1 cellular context compared by ENCODE assay signal in genomic region chr2:20449501-20450200, GRCh38.
TF ChIP-seq lines count a peak whose summit lies in the region.

No MANE protein-coding gene starts in this region.

TF ChIP-seq in HepG2, 621 proteins besides CTCF, POLR2A, EP300 and RAD21 (continued from another document):
- TF ChIP-seq ZNF646 (CRISPR knock-in tag; IDR thresholded peaks at IDR 0.05), result no peak
- TF ChIP-seq ZSCAN9 (CRISPR knock-in tag; IDR thresholded peaks at IDR 0.05; ENCODE audit: borderline replicate concordance), result peak; percentile 74
